8 cellular contexts compared by ENCODE assay signal in genomic region chr12:51048601-51049369, GRCh38. TPM values are rescaled to one million over a fixed set of nuclear protein-coding genes. Genes with fewer than 3 reads are reported as not detected.
A peak's percentile ranks its signal among the peaks of the same experiment; 100 is the strongest.
DNase-seq lines count a peak whose midpoint lies in the region; FAIRE-seq and TF ChIP-seq lines count a peak whose summit lies in the region.

No MANE protein-coding gene starts in this region.

- H3K36me3 ChIP-seq in HUES48 (ENCODE audit: control insufficient read depth, insufficient read depth, low read length) (peaks cover 20% of the 10 kb centered on the region), adrenal gland (replicated peaks in 1 of 2) (peaks cover 0 to 22% of the 10 kb centered on the region in 2 donors), suprapubic skin (peaks cover 22% of the 10 kb centered on the region)

- intact Hi-C loops in adrenal gland (cut with DNase I), result loop anchor here in 1 of 2 donors (5.0 kb wide), 1 partner anchor 294 kb away; no protein-coding TSS in a partner anchor

- peak overlapping the region; percentile 59 for H3K27ac ChIP-seq in HUES48 (ENCODE audit: low read depth, low read length)
- peak overlapping the region in 4 of 5 donors; percentile 92 to 96 (median 93) for H3K27ac ChIP-seq in adrenal gland
- H3K27ac ChIP-seq in layer of hippocampus (ENCODE audit: low read depth, low read length), result peak overlapping the region; percentile 95
- peak overlapping the region; percentile 95 for H3K27ac ChIP-seq in suprapubic skin

- CTCF ChIA-PET in AG04449 (lab: Yijun Ruan, JAX), result interaction anchor here (1.0 to 2.0 kb wide), 7 partner anchors 9 to 306 kb away, joined by 3 to 11 read pairs (median 5); partner anchors contain the start of gene SLC11A2

- H3K9me3 ChIP-seq in HUES48 (ENCODE audit: control insufficient read depth, insufficient read depth, low read length) (no peaks in the 10 kb centered on the region), adrenal gland (replicated peaks in 1 of 3) (no peaks in the 10 kb centered on the region), suprapubic skin (no peaks in the 10 kb centered on the region)

- no peak for TF ChIP-seq CTCF in AG04449 (IDR thresholded peaks at IDR 0.05; ENCODE audit: insufficient read depth, low read length, missing control alignments)
- TF ChIP-seq CTCF in adrenal gland (IDR thresholded peaks at IDR 0.05), result no peak
- no peak for TF ChIP-seq CTCF in suprapubic skin (IDR thresholded peaks at IDR 0.05)
- TF ChIP-seq CTCF in D721Med (IDR thresholded peaks at IDR 0.05; ENCODE audit: insufficient read depth, missing control alignments), result no peak

- POLR2A ChIA-PET in AG04449 (lab: Yijun Ruan, JAX), result interaction anchor here (0.9 kb wide), 1 partner anchor 301 kb away, joined by 3 read pairs; no protein-coding TSS in a partner anchor

- H3K9ac ChIP-seq in HUES48 (ENCODE audit: low read depth, low read length), result peak overlapping the region; percentile 73

- FAIRE-seq in D721Med (lab: Jason Lieb, UNC), result no peak

- TF ChIP-seq POLR2A in adrenal gland (IDR thresholded peaks at IDR 0.05) (no peak), suprapubic skin (IDR thresholded peaks at IDR 0.05) (no peak)

- DNase-seq in AG04449 (ENCODE audit: low read depth, low spot score) (no peak), adrenal gland (peak in 1 of 7 donors; percentile 12), suprapubic skin (ENCODE audit: low spot score in 2 of 2) (no peak), HCEC 1CT (no peak), D721Med (ENCODE audit: insufficient read length, low spot score) (no peak), UCSD-AML1 (lab: John Stamatoyannopoulos, UW; ENCODE audit: unreplicated experiment) (no peak)

- TF ChIP-seq EP300 in suprapubic skin (IDR thresholded peaks at IDR 0.05), result no peak

- whole genome bisulfite sequencing in adrenal gland, 4 donors, result 23 to 28% (median 25%) methylated on average over 18 of the region's 18 CpGs
- 26% methylated on average over 18 of the region's 18 CpGs for WGBS in suprapubic skin

- H3K4me3 ChIP-seq in AG04449 (ENCODE audit: low read depth, low read length) (peak overlapping the region; percentile 94), HUES48 (ENCODE audit: low read depth, low read length) (peak overlapping the region; percentile 77), adrenal gland (peak overlapping the region; percentile 35 to 92 (median 60)), suprapubic skin (peak overlapping the region; percentile 78)

- H3K27me3 ChIP-seq in HUES48 (ENCODE audit: control insufficient read depth, insufficient read depth, low read length), result no peaks in the 10 kb centered on the region
- H3K27me3 ChIP-seq in adrenal gland, result no peaks in the 10 kb centered on the region
- no peaks in the 10 kb centered on the region for H3K27me3 ChIP-seq in layer of hippocampus (ENCODE audit: control insufficient read depth, insufficient read depth, low read length)
- no peaks in the 10 kb centered on the region for H3K27me3 ChIP-seq in suprapubic skin

- peaks cover 9% of the 10 kb centered on the region for H3K4me1 ChIP-seq in HUES48 (ENCODE audit: control insufficient read depth, insufficient read depth, low read length)
- H3K4me1 ChIP-seq in adrenal gland (replicated peaks in 1 of 2), result peaks cover 15 to 21% of the 10 kb centered on the region in 2 donors
- H3K4me1 ChIP-seq in suprapubic skin, result peaks cover 26% of the 10 kb centered on the region

RNA-seq across cellular contexts. Expression of gene LETMD1, which starts 0.7 kb away (rescaled TPM):
- total RNA-seq in adrenal gland, result 100 to 1,000 TPM in 2 of 8 donors, 10 to 100 TPM in 6; 37.7 to 122 (median 79.3) TPM
- polyA plus RNA-seq in adrenal gland, result 10 to 100 TPM; 59.0 to 69.9 (median 59.1) TPM
- total RNA-seq in suprapubic skin, result 10 to 100 TPM; 38.5 to 93.2 (median 72.3) TPM

RNA-seq across cellular contexts. Expression of gene SLC11A2, which starts 22.6 kb away (rescaled TPM):
- total RNA-seq in adrenal gland (10 to 100 TPM; 40.6 to 82.2 (median 60.8) TPM), suprapubic skin (100 to 1,000 TPM in 1 of 4 donors, 10 to 100 TPM in 3; 39.0 to 108 (median 60.2) TPM)
- polyA plus RNA-seq in adrenal gland, result 10 to 100 TPM; 21.7 to 33.2 (median 21.8) TPM

RNA-seq across cellular contexts. Expression of gene CSRNP2, which starts 34.6 kb away (rescaled TPM):
- total RNA-seq in adrenal gland (10 to 100 TPM; 15.6 to 29.1 (median 23.8) TPM), suprapubic skin (10 to 100 TPM; 16.5 to 23.3 (median 20.3) TPM)
- 10 to 100 TPM; 20.1 to 22.8 (median 22.0) TPM for polyA plus RNA-seq in adrenal gland
